Comparison of ENCODE assay signal across 9 cellular contexts in the genomic region with DNA sequence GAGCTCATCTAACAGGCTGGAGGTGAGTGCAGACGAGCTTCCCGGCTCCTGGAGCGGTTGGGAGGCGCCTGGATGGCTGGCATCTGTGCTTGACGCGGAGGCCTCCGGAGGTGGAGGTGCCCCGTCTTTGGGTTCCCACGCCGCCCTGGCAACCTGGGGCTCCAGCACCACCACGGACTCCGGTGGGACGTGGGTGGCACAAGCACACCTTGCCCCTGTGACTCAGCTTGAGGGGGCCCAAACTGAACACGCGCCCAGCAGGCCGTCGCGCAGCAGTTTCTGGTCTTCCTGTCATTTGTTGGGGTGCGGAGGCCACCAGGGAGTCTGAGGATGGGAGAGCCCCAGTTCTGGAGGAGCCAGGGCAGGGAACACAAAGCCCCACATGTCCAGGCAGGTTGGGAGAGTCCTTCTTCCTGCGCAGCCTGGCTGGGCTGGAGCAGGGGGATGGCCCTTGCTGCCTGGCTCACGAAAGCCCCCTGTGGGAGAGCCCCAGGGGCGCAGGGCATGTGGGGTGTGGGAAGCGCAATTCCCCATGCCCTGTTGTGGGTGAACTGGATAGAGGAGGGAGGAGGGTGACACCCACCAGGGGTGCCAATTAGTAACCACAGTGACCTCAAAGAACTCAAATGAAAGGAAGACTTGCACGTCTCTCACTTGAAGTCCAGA.
DNase-seq lines count a peak whose midpoint lies in the region; ATAC-seq and TF ChIP-seq lines count a peak whose summit lies in the region.
"Had no signal": no experiment of that assay in that cellular context is flagged by ENCODE, and none has a peak within 500 bp of the region (broad histone marks: within the 10 kb centered on the region; RNA-seq: fewer than 3 reads in every experiment).

No MANE protein-coding gene starts in this region.

- peak overlapping the region; percentile 78 for H3K4me2 ChIP-seq in SK-N-SH
- H3K4me2 ChIP-seq: BLaER1 treated with 17β-estradiol and CSF1 and Interleukin-3, amounts not matched to agents 10 nM and 100 nM had no signal

- WGBS in SK-N-SH (ENCODE audit: low lambda C conversion rate): 32% methylated on average over 23 of the region's 24 CpGs

- TF ChIP-seq CTCF in SK-N-SH (IDR thresholded peaks at IDR 0.05) (no peak), vagina (IDR thresholded peaks at IDR 0.05) (no peak)

- H3K27ac Mint-ChIP-seq in activated naive CD4-positive, alpha-beta T cell treated with anti-CD3 and anti-CD28 coated beads for 36 hours: no peak overlapping the region

- peaks cover 26% of the 10 kb centered on the region for H3K9me3 Mint-ChIP-seq in activated naive CD4-positive, alpha-beta T cell treated with anti-CD3 and anti-CD28 coated beads for 36 hours

- peaks cover 9% of the 10 kb centered on the region for H3K27me3 Mint-ChIP-seq in activated naive CD4-positive, alpha-beta T cell treated with anti-CD3 and anti-CD28 coated beads for 36 hours (ENCODE audit: low read depth)

- peak overlapping the region; percentile 14; the same call in 1 of the 2 replicates for H3K9ac ChIP-seq in SK-N-SH
- H3K9ac ChIP-seq: BLaER1 treated with 17β-estradiol and CSF1 and Interleukin-3, amounts not matched to agents 10 nM and 100 nM had no signal

- no peak overlapping the region for H3K4me3 Mint-ChIP-seq in activated naive CD4-positive, alpha-beta T cell treated with anti-CD3 and anti-CD28 coated beads for 36 hours

- H3K79me2 ChIP-seq in SK-N-SH (ENCODE audit: insufficient read depth): no peaks in the 10 kb centered on the region

- peak; percentile 25 for DNase-seq in activated naive CD4-positive, alpha-beta T cell treated with anti-CD3 and anti-CD28 coated beads for 36 hours
- no peak for DNase-seq in activated naive CD4-positive, alpha-beta T cell (lab: John Stamatoyannopoulos, UW)
- DNase-seq in SK-N-SH (peak; percentile 26), vagina (ENCODE audit: extremely low spot score in 2 of 2) (peak; percentile 88 to 98), CD1c-positive myeloid dendritic cell (ENCODE audit: extremely low spot score) (no peak)
- DNase-seq in central memory CD4-positive, alpha-beta T cell: no peak

- H3F3A ChIP-seq in SK-N-SH (replicated peaks; ENCODE audit: insufficient read depth): no peaks in the 10 kb centered on the region

- H3K27me3 ChIP-seq in SK-N-SH (ENCODE audit: insufficient read depth): no peaks in the 10 kb centered on the region
- no peaks in the 10 kb centered on the region for H3K27me3 ChIP-seq in vagina
- H3K27me3 ChIP-seq: BLaER1 treated with 17β-estradiol and CSF1 and Interleukin-3, amounts not matched to agents 10 nM and 100 nM had no signal

- CTCF ChIA-PET in activated naive CD4-positive, alpha-beta T cell treated with anti-CD3 and anti-CD28 coated beads for 36 hours (lab: Charles Lee): interaction anchor here (0.6 kb wide), 1 partner anchor 529 kb away, joined by 4 read pairs; no protein-coding TSS in a partner anchor
- CTCF ChIA-PET in SK-N-SH (lab: Yijun Ruan, JAX): interaction anchor here (1.2 kb wide), 1 partner anchor 933 kb away, joined by 6 read pairs; no protein-coding TSS in a partner anchor

- POLR2A ChIA-PET in SK-N-SH (lab: Yijun Ruan, JAX): interaction anchor here (1.1 kb wide), 1 partner anchor 382 kb away, joined by 3 read pairs; no protein-coding TSS in a partner anchor

- no peak for TF ChIP-seq POLR2A in vagina (IDR thresholded peaks at IDR 0.05)

- no peaks in the 10 kb centered on the region for H3K9me2 ChIP-seq in SK-N-SH

- H3K4me3 ChIP-seq in SK-N-SH (ENCODE audit: low read depth in 2 of 2, low read length in 1 of 2) (peak overlapping the region; percentile 56 to 65), iPS-18c (ENCODE audit: insufficient read depth, low read depth, low read length) (peak overlapping the region; percentile 24; the same call in 1 of the 2 replicates), vagina (no peak overlapping the region)
- H3K4me3 ChIP-seq: BLaER1 treated with 17β-estradiol and CSF1 and Interleukin-3, amounts not matched to agents 10 nM and 100 nM had no signal

- H4K20me1 ChIP-seq in SK-N-SH (ENCODE audit: insufficient read depth): no peaks in the 10 kb centered on the region
- H4K20me1 ChIP-seq: BLaER1 treated with 17β-estradiol and CSF1 and Interleukin-3, amounts not matched to agents 10 nM and 100 nM had no signal

- ATAC-seq in HG02973 (IDR thresholded peaks at IDR 0.05; ENCODE audit: unreplicated experiment): no peak

- no peak for TF ChIP-seq EP300 in SK-N-SH (IDR thresholded peaks at IDR 0.05; ENCODE audit: borderline replicate concordance in 1 of 2, low read depth in 1 of 2, low read length in 1 of 2)

- peaks cover 3% of the 10 kb centered on the region; the same call in 1 of the 2 replicates for H3K9me3 ChIP-seq in SK-N-SH
- H3K9me3 ChIP-seq in iPS-18c (ENCODE audit: control insufficient read depth, insufficient read depth, low read length): peaks cover 35% of the 10 kb centered on the region
- no peaks in the 10 kb centered on the region for H3K9me3 ChIP-seq in vagina

- TF ChIP-seq RAD21 in SK-N-SH (IDR thresholded peaks at IDR 0.05; ENCODE audit: low read length): no peak

- H3K4me1 ChIP-seq in SK-N-SH (ENCODE audit: control insufficient read depth in 1 of 2, insufficient read depth in 2 of 2, low read depth in 1 of 2, low read length in 1 of 2) (peaks cover 0 to 11% of the 10 kb centered on the region in 2 experiments; a peak in 1 of 4 replicates), vagina (no peaks in the 10 kb centered on the region)
- H3K4me1 ChIP-seq: BLaER1 treated with 17β-estradiol and CSF1 and Interleukin-3, amounts not matched to agents 10 nM and 100 nM had no signal

- H3K36me3 Mint-ChIP-seq in activated naive CD4-positive, alpha-beta T cell treated with anti-CD3 and anti-CD28 coated beads for 36 hours (ENCODE audit: low read depth): peaks cover 11% of the 10 kb centered on the region

- H3K27ac ChIP-seq in SK-N-SH (ENCODE audit: low read depth in 2 of 2, low read length in 1 of 2) (no peak overlapping the region; a peak in 1 of 4 replicates), vagina (no peak overlapping the region)
- H3K27ac ChIP-seq: BLaER1 treated with 17β-estradiol and CSF1 and Interleukin-3, amounts not matched to agents 10 nM and 100 nM had no signal

- peak overlapping the region; percentile 98 for H2AFZ ChIP-seq in SK-N-SH (ENCODE audit: low read depth)

- no peaks in the 10 kb centered on the region for H3K4me1 Mint-ChIP-seq in activated naive CD4-positive, alpha-beta T cell treated with anti-CD3 and anti-CD28 coated beads for 36 hours (ENCODE audit: low read depth)

- intact Hi-C loops in activated naive CD4-positive, alpha-beta T cell treated with anti-CD3 and anti-CD28 coated beads for 36 hours (cut with micrococcal nuclease): no loop called here
- intact Hi-C loops in vagina (cut with DNase I): no loop called here

- H3K36me3 ChIP-seq in SK-N-SH (replicated peaks in 1 of 2; ENCODE audit: control insufficient read depth in 1 of 2, insufficient read depth in 2 of 2, low read length in 1 of 2) (no peaks in the 10 kb centered on the region), vagina (no peaks in the 10 kb centered on the region)
- H3K36me3 ChIP-seq: BLaER1 treated with 17β-estradiol and CSF1 and Interleukin-3, amounts not matched to agents 10 nM and 100 nM had no signal

TF ChIP-seq in SK-N-SH, 30 proteins besides CTCF, POLR2A, EP300 and RAD21:
- TF ChIP-seq MXI1 (IDR thresholded peaks at IDR 0.05; ENCODE audit: low read depth, low read length) (peak; percentile 46; the same call in 1 of the 2 replicates), CHD2 (IDR thresholded peaks at IDR 0.05; ENCODE audit: low read length, partially characterized antibody) (no peak)
- TF ChIP-seq, protein P1, sequence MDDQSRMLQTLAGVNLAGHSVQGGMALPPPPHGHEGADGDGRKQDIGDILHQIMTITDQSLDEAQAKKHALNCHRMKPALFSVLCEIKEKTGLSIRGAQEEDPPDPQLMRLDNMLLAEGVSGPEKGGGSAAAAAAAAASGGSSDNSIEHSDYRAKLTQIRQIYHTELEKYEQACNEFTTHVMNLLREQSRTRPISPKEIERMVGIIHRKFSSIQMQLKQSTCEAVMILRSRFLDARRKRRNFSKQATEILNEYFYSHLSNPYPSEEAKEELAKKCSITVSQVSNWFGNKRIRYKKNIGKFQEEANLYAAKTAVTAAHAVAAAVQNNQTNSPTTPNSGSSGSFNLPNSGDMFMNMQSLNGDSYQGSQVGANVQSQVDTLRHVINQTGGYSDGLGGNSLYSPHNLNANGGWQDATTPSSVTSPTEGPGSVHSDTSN (IDR thresholded peaks at IDR 0.05): no peak
TF ChIP-seq in SK-N-SH: peak in this region for 1.

Comparison
In these comparisons a context has a peak if more than half of its experiments do, and no peak if none do; other contexts are left out.
1. DNase-seq: peak in activated naive CD4-positive, alpha-beta T cell treated with anti-CD3 and anti-CD28 coated beads for 36 hours (single experiment), SK-N-SH (single experiment) and vagina (2 of 2); none in activated naive CD4-positive, alpha-beta T cell (0 of 4), central memory CD4-positive, alpha-beta T cell (single experiment) and CD1c-positive myeloid dendritic cell (single experiment).
2. H3K4me3 ChIP-seq: peak in SK-N-SH (2 of 2) and iPS-18c (single experiment); none in vagina (0 of 2).